8 cellular contexts compared by ENCODE assay signal in genomic region chr2:85888745-85889647, GRCh38. TPM values are rescaled to one million over a fixed set of nuclear protein-coding genes. Genes with fewer than 3 reads are reported as not detected.
DNase-seq lines count a peak whose midpoint lies in the region; ATAC-seq and TF ChIP-seq lines count a peak whose summit lies in the region.

Gene ST3GAL5, minus strand, starts transcription at chr2:85888990. Its CDS starts 85 bp downstream, at chr2:85888905.

- peak; percentile 78 for ATAC-seq in GM19025 (IDR thresholded peaks at IDR 0.05; ENCODE audit: low read depth, unreplicated experiment)
- peak; percentile 78 for ATAC-seq in HG03342 (IDR thresholded peaks at IDR 0.05; ENCODE audit: unreplicated experiment)
- peak; percentile 85 for ATAC-seq in left lobe of liver

- H3K4me3 ChIP-seq in coronary artery, result peak within 1 kb of the TSS; percentile 98

- TF ChIP-seq CTCF in coronary artery (IDR thresholded peaks at IDR 0.05), result peak; percentile 34

- peak within 1 kb of the TSS; percentile 90 for H3K27ac Mint-ChIP-seq in activated CD4-positive, alpha-beta T cell treated with anti-CD3 and anti-CD28 coated beads, Interleukin-2, amount 10 ng/mL, durations not matched to agents 24 days and 14 days

- peaks cover 17% of the 10 kb centered on the region for H3K36me3 Mint-ChIP-seq in activated CD4-positive, alpha-beta T cell treated with anti-CD3 and anti-CD28 coated beads, Interleukin-2, amount 10 ng/mL, durations not matched to agents 24 days and 14 days (ENCODE audit: low read depth)

- peaks cover 63% of the 10 kb centered on the region for H3K4me1 Mint-ChIP-seq in activated CD4-positive, alpha-beta T cell treated with anti-CD3 and anti-CD28 coated beads, Interleukin-2, amount 10 ng/mL, durations not matched to agents 24 days and 14 days

- peak within 1 kb of the TSS; percentile 89 for H3K4me3 Mint-ChIP-seq in activated CD4-positive, alpha-beta T cell treated with anti-CD3 and anti-CD28 coated beads, Interleukin-2, amount 10 ng/mL, durations not matched to agents 24 days and 14 days

- peaks cover 4% of the 10 kb centered on the region for H3K27me3 Mint-ChIP-seq in activated CD4-positive, alpha-beta T cell treated with anti-CD3 and anti-CD28 coated beads, Interleukin-2, amount 10 ng/mL, durations not matched to agents 24 days and 14 days

- peak within 1 kb of the TSS; percentile 57 to 93 for H3K27ac ChIP-seq in coronary artery

- H3K9me3 Mint-ChIP-seq in activated CD4-positive, alpha-beta T cell treated with anti-CD3 and anti-CD28 coated beads, Interleukin-2, amount 10 ng/mL, durations not matched to agents 24 days and 14 days, result no peaks in the 10 kb centered on the region

- intact Hi-C loops in activated CD4-positive, alpha-beta T cell treated with anti-CD3 and anti-CD28 coated beads, Interleukin-2, amount 10 ng/mL, durations not matched to agents 24 days and 14 days (cut with micrococcal nuclease), result loop anchor here (1.0 to 5.0 kb wide), 3 partner anchors 62 to 188 kb away; no protein-coding TSS in a partner anchor

- DNase-seq in AML-193 (lab: John Stamatoyannopoulos, UW) (peak; percentile 84 to 90), NCI-H524 treated with DMSO at 0.1 percent for 48 hours (lab: John Stamatoyannopoulos, UW) (peak; percentile 22), coronary artery (ENCODE audit: low spot score) (peak; percentile 87), left lobe of liver (ENCODE audit: low spot score) (peak; percentile 92)
- peak; percentile 98 for DNase-seq in activated CD4-positive, alpha-beta T cell treated with anti-CD3 and anti-CD28 coated beads, Interleukin-2, amount 10 ng/mL, durations not matched to agents 24 days and 14 days
- DNase-seq in stimulated activated CD4-positive, alpha-beta T cell treated with anti-CD3 and anti-CD28 coated beads, Interleukin-2, amount 100 ng/mL, for 48 hours, result peak; percentile 84 to 93

RNA-seq across cellular contexts. Expression of gene ST3GAL5, which starts in this region (rescaled TPM):
- total RNA-seq in activated CD4-positive, alpha-beta T cell treated with anti-CD3 and anti-CD28 coated beads, Interleukin-2, amount 10 ng/mL, durations not matched to agents 24 days and 14 days, result 13.3 and 14.6 TPM in 2 replicates
- total RNA-seq in left lobe of liver, result 12.8 TPM

Comparison
In these comparisons a context has a peak if more than half of its experiments do, and no peak if none do; other contexts are left out.
1. Peak in every context shown above with its lines: DNase-seq, ATAC-seq, H3K4me3 ChIP-seq and H3K27ac ChIP-seq.
2. DNase-seq: peak in every context shown above with its lines; median percentile 98 in activated CD4-positive, alpha-beta T cell treated with anti-CD3 and anti-CD28 coated beads, Interleukin-2, amount 10 ng/mL, durations not matched to agents 24 days and 14 days; 92 in left lobe of liver; 88 in stimulated activated CD4-positive, alpha-beta T cell treated with anti-CD3 and anti-CD28 coated beads, Interleukin-2, amount 100 ng/mL, for 48 hours; 87 in AML-193; 87 in coronary artery; 22 in NCI-H524 treated with DMSO at 0.1 percent for 48 hours.